ENCODE assay signal across 32 cellular contexts in the genomic region with DNA sequence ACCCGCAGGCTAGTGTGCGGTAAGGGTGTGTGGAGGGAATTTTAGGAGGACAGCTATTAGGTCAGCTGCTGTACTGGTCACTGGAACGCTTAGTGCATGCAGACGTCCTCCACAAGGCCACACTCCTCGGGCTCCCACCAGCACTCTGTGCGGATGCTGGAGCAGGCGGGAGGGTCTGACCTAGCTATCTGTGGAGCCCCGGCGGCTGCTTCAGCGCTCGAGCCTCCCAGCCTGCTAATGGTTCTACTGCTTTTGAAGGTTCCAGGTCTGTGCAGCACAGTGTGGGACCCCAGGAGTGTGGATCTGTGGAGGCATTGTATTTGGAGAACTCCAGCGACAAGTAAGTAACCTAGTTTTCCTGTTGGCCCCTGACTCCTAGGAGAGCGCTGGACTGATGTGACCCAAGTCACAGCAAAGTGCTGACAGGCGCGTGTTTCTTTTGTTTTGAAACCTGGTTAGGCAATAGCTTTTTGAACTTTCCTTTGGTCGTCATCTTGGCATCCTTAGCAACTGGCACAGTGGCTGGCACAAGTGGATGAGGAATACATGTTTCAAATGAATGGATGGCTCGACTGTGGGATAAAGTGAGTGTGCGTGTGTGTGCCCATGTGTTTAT.
"Had no signal": no experiment of that assay in that cellular context is flagged by ENCODE, and none has a peak within 500 bp of the region (broad histone marks: within the 10 kb centered on the region; RNA-seq: fewer than 3 reads in every experiment).

No MANE protein-coding gene starts in this region.

- H3K4me1 Mint-ChIP-seq: activated naive CD4-positive, alpha-beta T cell treated with anti-CD3 and anti-CD28 coated beads, Interleukin-2, amount 50 U/mL, for 24 hours; activated naive CD8-positive, alpha-beta T cell treated with anti-CD3 and anti-CD28 coated beads for 36 hours; activated naive CD8-positive, alpha-beta T cell treated with anti-CD3 and anti-CD28 coated beads, Interleukin-2, amount 50 U/mL, for 24 hours had no signal

- H3K27me3 ChIP-seq: adrenal gland, body of pancreas, cardiac muscle cell, colonic mucosa, esophagus squamous epithelium had no signal

- H3K9me3 Mint-ChIP-seq: activated CD4-positive, alpha-beta memory T cell treated with anti-CD3 and anti-CD28 coated beads, Interleukin-2, amount 10 ng/mL, durations not matched to agents 7 days and 5 days; activated CD4-positive, alpha-beta T cell treated with anti-CD3 and anti-CD28 coated beads, Interleukin-2, amount 10 ng/mL, durations not matched to agents 7 days and 5 days; activated naive CD4-positive, alpha-beta T cell treated with anti-CD3 and anti-CD28 coated beads, Interleukin-2, amount 50 U/mL, for 24 hours; activated naive CD8-positive, alpha-beta T cell treated with anti-CD3 and anti-CD28 coated beads for 36 hours; activated naive CD8-positive, alpha-beta T cell treated with anti-CD3 and anti-CD28 coated beads, Interleukin-2, amount 50 U/mL, for 24 hours; activated T-cell treated with anti-CD3 and anti-CD28 coated beads, Interleukin-2, amount 50 U/mL, for 24 hours; activated T-cell treated with anti-CD3 and anti-CD28 coated beads, Interleukin-2, amount 50 U/mL, for 72 hours; T-helper 2 cell treated with Interferon-gamma antibody and Interleukin-4, amounts not matched to agents 5 μg/mL and 100 μg/mL, for 36 hours had no signal

- H3K36me3 ChIP-seq: colonic mucosa had no signal

- H3K4me3 ChIP-seq: adrenal gland, body of pancreas, cardiac muscle cell, colonic mucosa, esophagus squamous epithelium had no signal

- FAIRE-seq: endometrium, endothelial cell of umbilical vein, frontal cortex had no signal

- H3K9me3 ChIP-seq: adrenal gland, body of pancreas, colonic mucosa, esophagus squamous epithelium had no signal

- H3K27ac Mint-ChIP-seq: activated CD4-positive, alpha-beta memory T cell treated with anti-CD3 and anti-CD28 coated beads, Interleukin-2, amount 10 ng/mL, durations not matched to agents 7 days and 5 days; activated CD4-positive, alpha-beta T cell treated with anti-CD3 and anti-CD28 coated beads, Interleukin-2, amount 10 ng/mL, durations not matched to agents 7 days and 5 days; activated naive CD4-positive, alpha-beta T cell treated with anti-CD3 and anti-CD28 coated beads, Interleukin-2, amount 50 U/mL, for 24 hours; activated naive CD8-positive, alpha-beta T cell treated with anti-CD3 and anti-CD28 coated beads for 36 hours; activated naive CD8-positive, alpha-beta T cell treated with anti-CD3 and anti-CD28 coated beads, Interleukin-2, amount 50 U/mL, for 24 hours; activated T-cell treated with anti-CD3 and anti-CD28 coated beads, Interleukin-2, amount 50 U/mL, for 24 hours; activated T-cell treated with anti-CD3 and anti-CD28 coated beads, Interleukin-2, amount 50 U/mL, for 72 hours; T-helper 17 cell; T-helper 2 cell treated with Interferon-gamma antibody and Interleukin-4, amounts not matched to agents 5 μg/mL and 100 μg/mL, for 36 hours had no signal

- DNase-seq: activated CD4-positive, alpha-beta memory T cell treated with anti-CD3 and anti-CD28 coated beads, Interleukin-2, amount 10 ng/mL, durations not matched to agents 7 days and 5 days; activated CD4-positive, alpha-beta T cell treated with anti-CD3 and anti-CD28 coated beads for 1 hour; activated CD4-positive, alpha-beta T cell treated with anti-CD3 and anti-CD28 coated beads for 4 hours; activated CD4-positive, alpha-beta T cell treated with anti-CD3 and anti-CD28 coated beads, Interleukin-2, amount 10 ng/mL, durations not matched to agents 7 days and 5 days; activated CD4-positive, alpha-beta T cell treated with anti-CD3 and anti-CD28 coated beads, Interleukin-2, amount 50 U/mL, for 4 hours; activated CD8-positive, alpha-beta memory T cell treated with anti-CD3 and anti-CD28 coated beads, Interleukin-2, amount 50 U/mL, for 48 hours; activated gamma-delta T cell; activated naive CD4-positive, alpha-beta T cell treated with Interleukin-2 at 50 U/mL for 16 hours; activated naive CD8-positive, alpha-beta T cell treated with anti-CD3 and anti-CD28 coated beads for 36 hours; activated naive CD8-positive, alpha-beta T cell treated with anti-CD3 and anti-CD28 coated beads, Interleukin-2, amount 50 U/mL, for 24 hours; activated T-cell treated with anti-CD3 and anti-CD28 coated beads for 4 hours; activated T-cell treated with anti-CD3 and anti-CD28 coated beads, Interleukin-2, amount 50 U/mL, for 24 hours; activated T-cell treated with anti-CD3 and anti-CD28 coated beads, Interleukin-2, amount 50 U/mL, for 72 hours; adrenal gland; amygdala; aorta; body of pancreas; central memory CD4-positive, alpha-beta T cell; cerebellar nuclear complex; colonic mucosa; effector CD8-positive, alpha-beta T cell; esophagus squamous epithelium; T-helper 1 cell; T-helper 17 cell; T1000 had no signal

- H3K27ac ChIP-seq: adrenal gland, body of pancreas, cardiac muscle cell, colonic mucosa, epithelial cell of prostate, esophagus squamous epithelium had no signal

- H3K4me1 ChIP-seq: adrenal gland, body of pancreas, colonic mucosa, esophagus squamous epithelium had no signal

- H3K4me3 Mint-ChIP-seq: activated CD4-positive, alpha-beta memory T cell treated with anti-CD3 and anti-CD28 coated beads, Interleukin-2, amount 10 ng/mL, durations not matched to agents 7 days and 5 days; activated CD4-positive, alpha-beta T cell treated with anti-CD3 and anti-CD28 coated beads, Interleukin-2, amount 10 ng/mL, durations not matched to agents 7 days and 5 days; activated naive CD4-positive, alpha-beta T cell treated with anti-CD3 and anti-CD28 coated beads, Interleukin-2, amount 50 U/mL, for 24 hours; activated naive CD8-positive, alpha-beta T cell treated with anti-CD3 and anti-CD28 coated beads for 36 hours; activated naive CD8-positive, alpha-beta T cell treated with anti-CD3 and anti-CD28 coated beads, Interleukin-2, amount 50 U/mL, for 24 hours; activated T-cell treated with anti-CD3 and anti-CD28 coated beads, Interleukin-2, amount 50 U/mL, for 24 hours; activated T-cell treated with anti-CD3 and anti-CD28 coated beads, Interleukin-2, amount 50 U/mL, for 72 hours; T-helper 17 cell; T-helper 2 cell treated with Interferon-gamma antibody and Interleukin-4, amounts not matched to agents 5 μg/mL and 100 μg/mL, for 36 hours had no signal

- ATAC-seq: activated naive CD8-positive, alpha-beta T cell treated with anti-CD3 and anti-CD28 coated beads, Interleukin-2, amount 50 U/mL, for 24 hours; activated T-cell treated with anti-CD3 and anti-CD28 coated beads, Interleukin-2, amount 50 U/mL, for 72 hours; body of pancreas; T-helper 17 cell had no signal

- H3K27me3 Mint-ChIP-seq: activated CD4-positive, alpha-beta memory T cell treated with anti-CD3 and anti-CD28 coated beads, Interleukin-2, amount 10 ng/mL, durations not matched to agents 7 days and 5 days; activated CD4-positive, alpha-beta T cell treated with anti-CD3 and anti-CD28 coated beads, Interleukin-2, amount 10 ng/mL, durations not matched to agents 7 days and 5 days; activated naive CD4-positive, alpha-beta T cell treated with anti-CD3 and anti-CD28 coated beads, Interleukin-2, amount 50 U/mL, for 24 hours; activated naive CD8-positive, alpha-beta T cell treated with anti-CD3 and anti-CD28 coated beads for 36 hours; activated naive CD8-positive, alpha-beta T cell treated with anti-CD3 and anti-CD28 coated beads, Interleukin-2, amount 50 U/mL, for 24 hours; activated T-cell treated with anti-CD3 and anti-CD28 coated beads, Interleukin-2, amount 50 U/mL, for 24 hours; T-helper 17 cell had no signal
